In genomic region chr10:47378606-47379444, GRCh38 we compare ENCODE assay signal across 24 cellular contexts. TPM values are rescaled to one million over a fixed set of nuclear protein-coding genes. Genes with fewer than 3 reads are reported as not detected.
DNase-seq lines count a peak whose midpoint lies in the region; TF ChIP-seq lines count a peak whose summit lies in the region.
"Had no signal": no experiment of that assay in that cellular context is flagged by ENCODE, and none has a peak within 500 bp of the region (broad histone marks: within the 10 kb centered on the region; RNA-seq: fewer than 3 reads in every experiment).

No MANE protein-coding gene starts in this region.

- no peaks in the 10 kb centered on the region for H3K36me3 Mint-ChIP-seq in H9 (ENCODE audit: insufficient read depth in 1 of 3, low read depth in 3 of 3)
- H3K36me3 Mint-ChIP-seq in endodermal cell (ENCODE audit: low read depth), result no peaks in the 10 kb centered on the region
- no peaks in the 10 kb centered on the region for H3K36me3 Mint-ChIP-seq in osteocyte (ENCODE audit: unreplicated experiment)
- H3K36me3 Mint-ChIP-seq: activated naive CD4-positive, alpha-beta T cell treated with anti-CD3 and anti-CD28 coated beads, Interleukin-2, amount 10 ng/mL, durations not matched to agents 7 days and 5 days had no signal

- no peak overlapping the region for H2AK5ac ChIP-seq in H9 (ENCODE audit: insufficient read length, low read length)

- H3K4me3 ChIP-seq in endodermal cell (ENCODE audit: low read length) (no peak overlapping the region), osteoblast (ENCODE audit: insufficient read depth, low read length) (no peak overlapping the region), suprapubic skin (no peak overlapping the region), thyroid gland (replicated peaks in 1 of 3) (no peak overlapping the region)
- no peak overlapping the region for H3K4me3 ChIP-seq in effector memory CD4-positive, alpha-beta T cell (ENCODE audit: insufficient read depth, low read depth, low read length, poor library complexity, severe bottlenecking)
- H3K4me3 ChIP-seq: cardiac muscle cell, lower lobe of right lung, stomach had no signal

- H4K91ac ChIP-seq in H9 (ENCODE audit: insufficient read length, low read depth, low read length), result no peak overlapping the region

- TF ChIP-seq EP300 in suprapubic skin (IDR thresholded peaks at IDR 0.05), result no peak

- H3K9me3 ChIP-seq in H9 (ENCODE audit: control insufficient read depth, low read depth, low read length) (no peaks in the 10 kb centered on the region), endodermal cell (ENCODE audit: control insufficient read depth, low read length) (no peaks in the 10 kb centered on the region), osteoblast (ENCODE audit: low read depth, low read length) (no peaks in the 10 kb centered on the region), suprapubic skin (no peaks in the 10 kb centered on the region), thyroid gland (no peaks in the 10 kb centered on the region)
- no peaks in the 10 kb centered on the region for H3K9me3 ChIP-seq in effector memory CD4-positive, alpha-beta T cell (ENCODE audit: control insufficient read depth, low read length)
- H3K9me3 ChIP-seq: lower lobe of right lung, stomach had no signal

- intact Hi-C loops in thyroid gland (cut with DNase I), result no loop called here

- no peak overlapping the region for H3K27ac ChIP-seq in H9 (ENCODE audit: insufficient read length, low read depth, low read length)
- no peak overlapping the region for H3K27ac ChIP-seq in endodermal cell (ENCODE audit: low read depth, low read length)
- H3K27ac ChIP-seq in osteoblast (ENCODE audit: low read depth, low read length), result no peak overlapping the region
- H3K27ac ChIP-seq in suprapubic skin, result no peak overlapping the region
- no peak overlapping the region for H3K27ac ChIP-seq in thyroid gland
- no peak overlapping the region for H3K27ac ChIP-seq in effector memory CD4-positive, alpha-beta T cell (ENCODE audit: insufficient read depth, low read length, poor library complexity, severe bottlenecking)
- H3K27ac ChIP-seq: cardiac muscle cell, KMS-11, lower lobe of right lung, stomach had no signal

- no peak overlapping the region for H2BK120ac ChIP-seq in H9 (ENCODE audit: low read depth, low read length, poor library complexity, severe bottlenecking)

- no peak overlapping the region for H3K27ac Mint-ChIP-seq in H9
- H3K27ac Mint-ChIP-seq in endodermal cell, result no peak overlapping the region
- no peak overlapping the region for H3K27ac Mint-ChIP-seq in osteocyte (ENCODE audit: unreplicated experiment)
- H3K27ac Mint-ChIP-seq: activated B cell treated with CpG ODN at 0.5 μM for 24 hours; activated CD8-positive, alpha-beta T cell treated with anti-CD3 and anti-CD28 coated beads, Interleukin-2, amount 10 ng/mL, durations not matched to agents 7 days and 5 days; activated naive CD4-positive, alpha-beta T cell treated with anti-CD3 and anti-CD28 coated beads, Interleukin-2, amount 10 ng/mL, durations not matched to agents 7 days and 5 days had no signal

- H4K8ac ChIP-seq in H9 (replicated peaks; ENCODE audit: insufficient read length, low read depth, low read length), result no peak overlapping the region

- H3K27me3 Mint-ChIP-seq in H9 (ENCODE audit: low read depth) (peaks cover 26% of the 10 kb centered on the region), endodermal cell (ENCODE audit: insufficient read depth) (peaks cover 40% of the 10 kb centered on the region), osteocyte (ENCODE audit: unreplicated experiment) (peaks cover 13% of the 10 kb centered on the region)

- no peak for TF ChIP-seq CTCF in H9 (conservative IDR thresholded peaks at IDR 0.05)
- TF ChIP-seq CTCF in endodermal cell (conservative IDR thresholded peaks at IDR 0.05), result no peak
- TF ChIP-seq CTCF in osteocyte (IDR thresholded peaks at IDR 0.05), result no peak
- no peak for TF ChIP-seq CTCF in osteoblast (IDR thresholded peaks at IDR 0.05; ENCODE audit: extremely low read depth, low read depth, low read length)
- no peak for TF ChIP-seq CTCF in suprapubic skin (IDR thresholded peaks at IDR 0.05)
- no peak for TF ChIP-seq CTCF in thyroid gland (IDR thresholded peaks at IDR 0.05)

- no peak overlapping the region for H3K14ac ChIP-seq in H9 (ENCODE audit: insufficient read depth, low read length)

- no peaks in the 10 kb centered on the region for H4K20me1 ChIP-seq in H9 (ENCODE audit: control insufficient read depth, insufficient read depth, insufficient read length)
- H4K20me1 ChIP-seq in osteoblast (ENCODE audit: insufficient read depth, low read length), result no peaks in the 10 kb centered on the region

- H3K4me1 ChIP-seq in H9 (ENCODE audit: insufficient read depth, low read length) (peaks cover 2% of the 10 kb centered on the region; the same call in 1 of the 2 replicates), endodermal cell (ENCODE audit: control insufficient read depth, insufficient read depth, low read length) (no peaks in the 10 kb centered on the region), osteoblast (ENCODE audit: insufficient read depth, low read length) (peaks cover 13% of the 10 kb centered on the region), suprapubic skin (peaks cover 4% of the 10 kb centered on the region), thyroid gland (peaks cover 0 to 2% of the 10 kb centered on the region in 2 donors)
- no peaks in the 10 kb centered on the region for H3K4me1 ChIP-seq in effector memory CD4-positive, alpha-beta T cell (ENCODE audit: control insufficient read depth, insufficient read depth, low read length, poor library complexity, severe bottlenecking)

- DNase-seq in AG20443 (ENCODE audit: low spot score), result peak; percentile 4
- peak; percentile 10 for DNase-seq in H9
- DNase-seq in endodermal cell, result peak; percentile 39
- DNase-seq in osteocyte (ENCODE audit: extremely low spot score, unreplicated experiment), result peak; percentile 73
- DNase-seq in osteoblast (ENCODE audit: insufficient read length, low spot score, missing footprints), result no peak
- no peak for DNase-seq in suprapubic skin (ENCODE audit: low spot score in 2 of 2)
- DNase-seq in thyroid gland, result no peak
- no peak for DNase-seq in effector memory CD4-positive, alpha-beta T cell
- DNase-seq: activated B cell treated with CpG ODN at 0.5 μM for 24 hours; activated CD8-positive, alpha-beta T cell treated with anti-CD3 and anti-CD28 coated beads, Interleukin-2, amount 10 ng/mL, durations not matched to agents 7 days and 5 days; activated naive CD4-positive, alpha-beta T cell treated with anti-CD3 and anti-CD28 coated beads, Interleukin-2, amount 10 ng/mL, durations not matched to agents 7 days and 5 days; foreskin melanocyte; lower lobe of right lung; NCI-H187 treated with DMSO at 0.1 percent for 48 hours; NCI-H2227 treated with DMSO at 0.1 percent for 48 hours; NCI-H748 treated with DMSO at 0.1 percent for 48 hours; stimulated activated CD4-positive, alpha-beta T cell treated with anti-CD3 and anti-CD28 coated beads, Interleukin-4, amount 100 ng/mL, for 24 hours; SW 1271 had no signal

- H3K56ac ChIP-seq in H9 (ENCODE audit: insufficient read length, low read depth, low read length), result no peak overlapping the region

- no peak overlapping the region for H3K23ac ChIP-seq in H9 (ENCODE audit: insufficient read length, low read depth, low read length)

- H3T11ph ChIP-seq in H9 (ENCODE audit: low read length), result no peak overlapping the region

- H4K5ac ChIP-seq in H9 (ENCODE audit: insufficient read length, low read depth, low read length), result no peak overlapping the region

- H3K4me3 Mint-ChIP-seq in H9, result no peak overlapping the region
- H3K4me3 Mint-ChIP-seq in endodermal cell, result no peak overlapping the region
- H3K4me3 Mint-ChIP-seq in osteocyte (ENCODE audit: unreplicated experiment), result no peak overlapping the region
- H3K4me3 Mint-ChIP-seq: activated B cell treated with CpG ODN at 0.5 μM for 24 hours; activated CD8-positive, alpha-beta T cell treated with anti-CD3 and anti-CD28 coated beads, Interleukin-2, amount 10 ng/mL, durations not matched to agents 7 days and 5 days; activated naive CD4-positive, alpha-beta T cell treated with anti-CD3 and anti-CD28 coated beads, Interleukin-2, amount 10 ng/mL, durations not matched to agents 7 days and 5 days had no signal

- H3K27me3 ChIP-seq in H9 (ENCODE audit: insufficient read depth, low read length) (no peaks in the 10 kb centered on the region), endodermal cell (ENCODE audit: control insufficient read depth, insufficient read depth, low read length, poor library complexity, severe bottlenecking) (peaks cover 45% of the 10 kb centered on the region), osteoblast (ENCODE audit: insufficient read depth, low read length) (peaks cover 70% of the 10 kb centered on the region), suprapubic skin (peaks cover 5% of the 10 kb centered on the region), thyroid gland (no peaks in the 10 kb centered on the region)
- peaks cover 4% of the 10 kb centered on the region for H3K27me3 ChIP-seq in effector memory CD4-positive, alpha-beta T cell (replicated peaks; ENCODE audit: control insufficient read depth, insufficient read depth, low read length, poor library complexity, severe bottlenecking)

- no peaks in the 10 kb centered on the region for H3K9me3 Mint-ChIP-seq in H9
- no peaks in the 10 kb centered on the region for H3K9me3 Mint-ChIP-seq in endodermal cell
- H3K9me3 Mint-ChIP-seq in osteocyte (ENCODE audit: unreplicated experiment), result no peaks in the 10 kb centered on the region
- H3K9me3 Mint-ChIP-seq: activated B cell treated with CpG ODN at 0.5 μM for 24 hours; activated naive CD4-positive, alpha-beta T cell treated with anti-CD3 and anti-CD28 coated beads, Interleukin-2, amount 10 ng/mL, durations not matched to agents 7 days and 5 days had no signal

- H3K36me3 ChIP-seq in endodermal cell (ENCODE audit: control insufficient read depth, insufficient read depth, low read length), result no peaks in the 10 kb centered on the region
- H3K36me3 ChIP-seq in osteoblast (ENCODE audit: insufficient read depth, low read length), result no peaks in the 10 kb centered on the region
- no peaks in the 10 kb centered on the region for H3K36me3 ChIP-seq in suprapubic skin
- H3K36me3 ChIP-seq in thyroid gland, result no peaks in the 10 kb centered on the region
- H3K36me3 ChIP-seq in effector memory CD4-positive, alpha-beta T cell (ENCODE audit: control insufficient read depth, insufficient read depth, low read length), result no peaks in the 10 kb centered on the region
- H3K36me3 ChIP-seq: cardiac muscle cell, lower lobe of right lung, stomach had no signal

- H3K4me2 ChIP-seq in H9 (ENCODE audit: insufficient read depth, insufficient read length, low read length), result no peak overlapping the region
- H3K4me2 ChIP-seq in osteoblast (ENCODE audit: insufficient read depth, low read length), result no peak overlapping the region
- H3K4me2 ChIP-seq: KMS-11 had no signal

- H2BK5ac ChIP-seq in H9 (ENCODE audit: insufficient read length, low read length), result no peak overlapping the region

- H3K79me2 ChIP-seq in H9 (ENCODE audit: insufficient read depth, low read length), result no peaks in the 10 kb centered on the region
- no peaks in the 10 kb centered on the region for H3K79me2 ChIP-seq in osteoblast (ENCODE audit: insufficient read depth, low read length)

- peaks cover 3% of the 10 kb centered on the region for H3K23me2 ChIP-seq in H9 (ENCODE audit: insufficient read length, low read depth, low read length, poor library complexity, severe bottlenecking)

- no peak overlapping the region for H3K4ac ChIP-seq in H9 (ENCODE audit: low read depth, low read length)

- no peaks in the 10 kb centered on the region for H3K79me1 ChIP-seq in H9 (ENCODE audit: insufficient read depth, low read depth, low read length, poor library complexity, severe bottlenecking)

- WGBS in H9 (ENCODE audit: extremely low coverage, insufficient read length, low lambda C conversion rate), result no CpG with 5 or more reads among the region's 15 CpGs
- 87 to 93% methylated on average over 13 to 15 of the region's 15 CpGs for WGBS in endodermal cell (ENCODE audit: insufficient coverage in 1 of 2, insufficient read length in 1 of 2), 2 experiments
- WGBS in suprapubic skin, result 82% methylated on average over 15 of the region's 15 CpGs
- WGBS in thyroid gland, 2 donors, result 71 to 73% methylated on average over 15 of the region's 15 CpGs

- no peak overlapping the region for H2AFZ ChIP-seq in H9 (ENCODE audit: low read length)
- H2AFZ ChIP-seq in osteoblast (ENCODE audit: low read length), result no peak overlapping the region

- H3K18ac ChIP-seq in H9 (ENCODE audit: insufficient read length, low read depth, low read length), result no peak overlapping the region

- no peak for TF ChIP-seq POLR2A in suprapubic skin (IDR thresholded peaks at IDR 0.05)
- TF ChIP-seq POLR2A in thyroid gland (IDR thresholded peaks at IDR 0.05), result no peak

- no peak overlapping the region for H2BK20ac ChIP-seq in H9 (ENCODE audit: low read depth, low read length, poor library complexity, severe bottlenecking)

- no peak overlapping the region for H2BK15ac ChIP-seq in H9 (ENCODE audit: low read depth, low read length)

- H3K9ac ChIP-seq in H9 (ENCODE audit: extremely low read depth, insufficient read length, low read length) (no peak overlapping the region), endodermal cell (ENCODE audit: extremely low read depth, low read length, poor library complexity, severe bottlenecking) (no peak overlapping the region)
- H3K9ac ChIP-seq: KMS-11 had no signal

- no peak overlapping the region for H2BK12ac ChIP-seq in H9 (ENCODE audit: insufficient read length, low read depth, low read length)

- H3K4me1 Mint-ChIP-seq in H9 (peaks cover 28 to 34% of the 10 kb centered on the region in 2 experiments), endodermal cell (peaks cover 15% of the 10 kb centered on the region), osteocyte (ENCODE audit: unreplicated experiment) (peaks cover 10% of the 10 kb centered on the region)

RNA-seq across cellular contexts. Expression of gene ZNF488, which starts 5.3 kb away (rescaled TPM):
- total RNA-seq in H9 (2021), result 2.9 and 3.2 TPM in 2 replicates
- 1 to 10 TPM in 1 of 2 donors, under 1 TPM in 1; 0.53 to 1.2 TPM for total RNA-seq in endodermal cell
- 1.1 TPM for polyA plus RNA-seq in endodermal cell (2013, experiment 1 of 2)
- 0.95 TPM for polyA plus RNA-seq in endodermal cell (2013, experiment 2 of 2)
- total RNA-seq in osteocyte, result 0.35 and 0.55 TPM in 2 replicates
- total RNA-seq in osteoblast, result under 0.01 and 0.29 TPM in 2 replicates
- 1 to 10 TPM; 1.0 to 3.9 (median 2.3) TPM for total RNA-seq in suprapubic skin
- under 1 TPM in 3 of 4 donors, not detected in 1; 0.24 to 0.56 (median 0.40) TPM for total RNA-seq in thyroid gland
- total RNA-seq: activated B cell treated with CpG ODN at 0.5 μM for 24 hours; activated CD8-positive, alpha-beta T cell treated with anti-CD3 and anti-CD28 coated beads, Interleukin-2, amount 10 ng/mL, durations not matched to agents 7 days and 5 days had no signal

RNA-seq across cellular contexts. Expression of gene RBP3, which starts 30.7 kb away (rescaled TPM):
- total RNA-seq in H9 (2021) (not detected in 2 replicates), endodermal cell (not detected), osteocyte (not detected in 2 replicates), osteoblast (not detected in 2 replicates), suprapubic skin (not detected), thyroid gland (not detected)
- polyA plus RNA-seq in endodermal cell (2013, experiment 1 of 2), result not detected
- not detected for polyA plus RNA-seq in endodermal cell (2013, experiment 2 of 2)
- total RNA-seq: activated B cell treated with CpG ODN at 0.5 μM for 24 hours; activated CD8-positive, alpha-beta T cell treated with anti-CD3 and anti-CD28 coated beads, Interleukin-2, amount 10 ng/mL, durations not matched to agents 7 days and 5 days; cardiac muscle cell; HT1080; lower lobe of right lung; stomach had no signal
- polyA plus RNA-seq: AG04450, cardiac muscle cell, esophagus, stomach had no signal

RNA-seq across cellular contexts. Expression of gene GDF2, which starts 56.6 kb away (rescaled TPM):
- total RNA-seq in H9 (2021) (not detected in 2 replicates), endodermal cell (not detected), osteocyte (not detected in 2 replicates), osteoblast (not detected in 2 replicates), suprapubic skin (not detected), thyroid gland (not detected)
- polyA plus RNA-seq in endodermal cell (2013, experiment 1 of 2), result not detected
- not detected for polyA plus RNA-seq in endodermal cell (2013, experiment 2 of 2)
- total RNA-seq: activated B cell treated with CpG ODN at 0.5 μM for 24 hours; activated CD8-positive, alpha-beta T cell treated with anti-CD3 and anti-CD28 coated beads, Interleukin-2, amount 10 ng/mL, durations not matched to agents 7 days and 5 days; HT1080; lower lobe of right lung; stomach had no signal
- polyA plus RNA-seq: AG04450, esophagus, stomach had no signal

Comparison
In these comparisons a context has a peak if more than half of its experiments do, and no peak if none do; other contexts are left out.
1. DNase-seq: peak in AG20443 (single experiment), H9 (single experiment), endodermal cell (single experiment) and osteocyte (single experiment); none in osteoblast (single experiment), suprapubic skin (0 of 2), thyroid gland (0 of 2) and effector memory CD4-positive, alpha-beta T cell (0 of 3).